29 cellular contexts compared by ENCODE assay signal in the genomic region with DNA sequence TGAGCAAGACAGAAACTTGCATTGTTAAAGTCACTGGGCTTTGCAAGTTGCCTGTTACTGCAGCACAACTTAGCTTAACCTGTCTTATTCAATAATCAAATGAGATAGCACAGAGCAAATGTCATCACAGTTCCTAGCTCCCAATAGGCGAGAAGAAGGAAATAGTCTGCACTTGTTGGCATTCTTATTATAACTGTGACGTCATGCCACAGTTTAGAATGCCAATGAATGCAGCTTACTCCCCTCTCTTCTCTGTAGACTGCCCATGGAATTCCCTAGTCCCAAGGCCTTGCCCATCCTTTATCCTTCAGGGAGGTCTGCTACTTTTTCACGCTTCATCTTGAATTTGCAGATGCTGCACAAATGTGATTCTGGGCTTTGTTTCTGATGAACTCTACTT.
"Had no signal": no experiment of that assay in that cellular context is flagged by ENCODE, and none has a peak within 500 bp of the region (broad histone marks: within the 10 kb centered on the region; RNA-seq: fewer than 3 reads in every experiment).

No MANE protein-coding gene starts in this region.

- DNase-seq: stimulated activated CD4-positive, alpha-beta T cell treated with anti-CD3 and anti-CD28 coated beads, Interleukin-2, amount 100 ng/mL, for 48 hours; stimulated activated CD4-positive, alpha-beta T cell treated with anti-CD3 and anti-CD28 coated beads, Interleukin-4, amount 100 ng/mL, for 1 hour; stimulated activated CD4-positive, alpha-beta T cell treated with anti-CD3 and anti-CD28 coated beads, Interleukin-4, amount 100 ng/mL, for 24 hours; stimulated activated CD4-positive, alpha-beta T cell treated with anti-CD3 and anti-CD28 coated beads, Interleukin-4, amount 100 ng/mL, for 4 hours; stimulated activated CD8-positive, alpha-beta memory T cell treated with anti-CD3 and anti-CD28 coated beads, Interleukin-4, amount 100 ng/mL, for 48 hours; stimulated activated naive B cell treated with anti-CD40 and anti-IgM and Interleukin-4, amounts not matched to agents 10 μg/mL and 1 μg/mL and 100 μg/mL, for 72 hours; stimulated activated naive CD4-positive, alpha-beta T cell; stimulated activated naive CD4-positive, alpha-beta T cell treated with Interleukin-2 at 50 U/mL for 16 hours; stimulated activated naive CD8-positive, alpha-beta T cell treated with anti-CD3 and anti-CD28 coated beads, Interleukin-15, amount 100 ng/mL, for 72 hours; stimulated activated naive CD8-positive, alpha-beta T cell treated with anti-CD3 and anti-CD28 coated beads, Interleukin-15, Interleukin-2, amounts not matched to agents 100 U/mL and 50 U/mL, for 24 hours; stomach; substantia nigra; testis; thyroid gland; tibial artery; transverse colon; trophoblast cell; upper lobe of left lung; upper lobe of right lung; uterus had no signal

- H3K4me1 ChIP-seq: stomach, suprapubic skin, testis, tibial artery, tibial nerve, transverse colon, upper lobe of left lung, upper lobe of right lung, uterus, vagina had no signal

- H3K4me1 Mint-ChIP-seq: stimulated activated effector memory CD8-positive, alpha-beta T cell treated with anti-CD3 and anti-CD28 coated beads, Interleukin-12 subunit alpha, Interleukin-12 subunit beta, amount 100 ng/mL, for 72 hours; stimulated activated memory B cell treated with anti-CD40 and anti-IgM and Interleukin-4, amounts not matched to agents 10 μg/mL and 1 μg/mL and 100 μg/mL, for 72 hours; stimulated activated naive B cell treated with anti-CD40 and anti-IgM and Interleukin-4, amounts not matched to agents 10 μg/mL and 1 μg/mL and 100 μg/mL, for 72 hours; stimulated activated naive CD8-positive, alpha-beta T cell treated with anti-CD3 and anti-CD28 coated beads, Interleukin-15, amount 100 ng/mL, for 72 hours had no signal

- H3K4me3 ChIP-seq: stomach, suprapubic skin, testis, thoracic aorta, thyroid gland, tibial artery, tibial nerve, transverse colon, upper lobe of left lung, upper lobe of right lung, uterus, vagina had no signal

- H3K27me3 ChIP-seq: stomach, testis, thyroid gland, tibial artery, tibial nerve, transverse colon, upper lobe of left lung, upper lobe of right lung, uterus, vagina had no signal

- H3K36me3 ChIP-seq: stomach, suprapubic skin, thoracic aorta, thyroid gland, tibial artery, tibial nerve, transverse colon, upper lobe of left lung, upper lobe of right lung, uterus, vagina had no signal

- FAIRE-seq: urothelium cell line had no signal

- H3K9me3 ChIP-seq: testis, thoracic aorta, thyroid gland, transverse colon, upper lobe of right lung, uterus, vagina had no signal

- H3K4me3 Mint-ChIP-seq: stimulated activated effector memory CD8-positive, alpha-beta T cell treated with anti-CD3 and anti-CD28 coated beads, Interleukin-12 subunit alpha, Interleukin-12 subunit beta, amount 100 ng/mL, for 72 hours; stimulated activated memory B cell treated with anti-CD40 and anti-IgM and Interleukin-4, amounts not matched to agents 10 μg/mL and 1 μg/mL and 100 μg/mL, for 72 hours; stimulated activated naive B cell treated with anti-CD40 and anti-IgM and Interleukin-4, amounts not matched to agents 10 μg/mL and 1 μg/mL and 100 μg/mL, for 72 hours; stimulated activated naive CD8-positive, alpha-beta T cell treated with anti-CD3 and anti-CD28 coated beads, Interleukin-15, amount 100 ng/mL, for 72 hours; stimulated activated naive CD8-positive, alpha-beta T cell treated with anti-CD3 and anti-CD28 coated beads, Interleukin-15, Interleukin-2, amounts not matched to agents 100 ng/mL and 50 ng/mL, for 24 hours; type B pancreatic cell had no signal

- H3K27ac ChIP-seq: stomach, suprapubic skin, testis, thoracic aorta, thyroid gland, tibial artery, tibial nerve, transverse colon, upper lobe of left lung, upper lobe of right lung, uterus, vagina had no signal

- H3K27me3 Mint-ChIP-seq: stimulated activated memory B cell treated with anti-CD40 and anti-IgM and Interleukin-4, amounts not matched to agents 10 μg/mL and 1 μg/mL and 100 μg/mL, for 72 hours; stimulated activated naive B cell treated with anti-CD40 and anti-IgM and Interleukin-4, amounts not matched to agents 10 μg/mL and 1 μg/mL and 100 μg/mL, for 72 hours; stimulated activated naive CD8-positive, alpha-beta T cell treated with anti-CD3 and anti-CD28 coated beads, Interleukin-15, amount 100 ng/mL, for 72 hours; stimulated activated naive CD8-positive, alpha-beta T cell treated with anti-CD3 and anti-CD28 coated beads, Interleukin-15, Interleukin-2, amounts not matched to agents 100 ng/mL and 50 ng/mL, for 24 hours had no signal

- H3K9me3 Mint-ChIP-seq: type B pancreatic cell had no signal

- H3K36me3 Mint-ChIP-seq: stimulated activated effector memory CD8-positive, alpha-beta T cell treated with anti-CD3 and anti-CD28 coated beads, Interleukin-12 subunit alpha, Interleukin-12 subunit beta, amount 100 ng/mL, for 72 hours; stimulated activated memory B cell treated with anti-CD40 and anti-IgM and Interleukin-4, amounts not matched to agents 10 μg/mL and 1 μg/mL and 100 μg/mL, for 72 hours; stimulated activated naive B cell treated with anti-CD40 and anti-IgM and Interleukin-4, amounts not matched to agents 10 μg/mL and 1 μg/mL and 100 μg/mL, for 72 hours; type B pancreatic cell had no signal

- ATAC-seq: stimulated activated effector memory CD8-positive, alpha-beta T cell treated with anti-CD3 and anti-CD28 coated beads, Interleukin-12 subunit alpha, Interleukin-12 subunit beta, amount 100 ng/mL, for 72 hours; stimulated activated memory B cell treated with anti-CD40 and anti-IgM and Interleukin-4, amounts not matched to agents 10 μg/mL and 1 μg/mL and 100 μg/mL, for 72 hours; stimulated activated naive B cell treated with anti-CD40 and anti-IgM and Interleukin-4, amounts not matched to agents 10 μg/mL and 1 μg/mL and 100 μg/mL, for 72 hours; stimulated activated naive CD8-positive, alpha-beta T cell treated with anti-CD3 and anti-CD28 coated beads, Interleukin-15, amount 100 ng/mL, for 72 hours; stimulated activated naive CD8-positive, alpha-beta T cell treated with anti-CD3 and anti-CD28 coated beads, Interleukin-15, Interleukin-2, amounts not matched to agents 100 U/mL and 50 U/mL, for 24 hours; upper lobe of right lung had no signal

- H3K27ac Mint-ChIP-seq: stimulated activated effector memory CD8-positive, alpha-beta T cell treated with anti-CD3 and anti-CD28 coated beads, Interleukin-12 subunit alpha, Interleukin-12 subunit beta, amount 100 ng/mL, for 72 hours; stimulated activated memory B cell treated with anti-CD40 and anti-IgM and Interleukin-4, amounts not matched to agents 10 μg/mL and 1 μg/mL and 100 μg/mL, for 72 hours; stimulated activated naive B cell treated with anti-CD40 and anti-IgM and Interleukin-4, amounts not matched to agents 10 μg/mL and 1 μg/mL and 100 μg/mL, for 72 hours; stimulated activated naive CD8-positive, alpha-beta T cell treated with anti-CD3 and anti-CD28 coated beads, Interleukin-15, amount 100 ng/mL, for 72 hours; stimulated activated naive CD8-positive, alpha-beta T cell treated with anti-CD3 and anti-CD28 coated beads, Interleukin-15, Interleukin-2, amounts not matched to agents 100 ng/mL and 50 ng/mL, for 24 hours; type B pancreatic cell had no signal
